19 cellular contexts compared by ENCODE assay signal in the genomic region with DNA sequence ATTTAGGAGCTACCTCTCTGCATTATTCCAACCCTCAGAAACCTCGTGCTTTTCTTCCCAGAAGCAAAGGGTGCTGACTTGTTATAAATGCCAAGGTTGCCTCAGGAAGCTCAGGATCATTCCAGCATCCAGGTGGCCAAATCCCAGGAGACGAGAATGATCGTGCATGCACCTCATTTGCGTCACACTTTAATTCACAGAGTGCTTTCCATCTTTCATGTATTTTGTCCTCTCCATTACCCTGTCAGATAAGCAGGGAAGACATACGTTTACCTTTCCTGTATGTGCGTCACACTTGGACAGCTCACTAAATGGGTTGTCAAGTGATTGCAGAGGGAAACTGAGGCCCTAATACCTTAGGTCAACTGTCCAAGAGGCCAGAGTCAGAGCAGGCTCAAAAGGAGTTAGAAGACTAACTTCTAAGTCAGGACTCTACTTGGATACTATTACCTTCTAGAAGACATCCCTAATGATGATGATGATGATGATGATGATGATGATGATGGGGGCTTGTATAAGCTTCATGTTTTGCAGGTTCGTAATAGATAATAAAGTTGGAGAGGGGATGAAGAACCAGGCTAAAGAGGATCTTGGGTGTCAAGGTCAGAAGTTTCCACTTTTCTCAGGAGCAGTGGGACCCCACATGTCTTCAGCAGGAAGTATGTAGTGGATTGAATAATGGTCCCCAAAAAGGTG.
"Had no signal": no experiment of that assay in that cellular context is flagged by ENCODE, and none has a peak within 500 bp of the region (broad histone marks: within the 10 kb centered on the region; RNA-seq: fewer than 3 reads in every experiment).

No MANE protein-coding gene starts in this region.

- DNase-seq: Kasumi-1, MM.1S, NCI-H1092 treated with DMSO at 0.1 percent for 48 hours, NCI-H1436 treated with DMSO at 0.1 percent for 48 hours, NCI-H1694 treated with DMSO at 0.1 percent for 48 hours, NCI-H1930, NCI-H2081, NCI-H2107, NCI-H345, NCI-H446 treated with DMSO at 0.1 percent for 48 hours, NCI-H510A treated with DMSO at 0.1 percent for 48 hours, RPMI8226, SIG-M5 had no signal

- H3K9me3 Mint-ChIP-seq: IgD-negative memory B cell had no signal

- H3K9ac ChIP-seq: KMS-11 had no signal

- H3K36me3 ChIP-seq: SJSA1 had no signal

- H3K4me2 ChIP-seq: KMS-11 had no signal

- FAIRE-seq: K562, RCC 7860 had no signal

- H3K4me3 ChIP-seq: K562, SJSA1, SK-N-MC had no signal

- H3K36me3 Mint-ChIP-seq: IgD-negative memory B cell had no signal

- H3K27ac ChIP-seq: KMS-11, SJSA1, SK-N-MC had no signal

- ATAC-seq: K562 had no signal
